In genomic region chr17:45316271-45317112, GRCh38 we compare ENCODE assay signal across 8 cellular contexts. TPM values are rescaled to one million over a fixed set of nuclear protein-coding genes. Genes with fewer than 3 reads are reported as not detected.
DNase-seq lines count a peak whose midpoint lies in the region; ATAC-seq and TF ChIP-seq lines count a peak whose summit lies in the region.

TSS of gene MAP3K14 (minus strand) at chr17:45317020. CDS start at chr17:45290745, 26,275 bp downstream.

- H3K9me3 Mint-ChIP-seq in GM23338 (no peaks in the 10 kb centered on the region), WTC11 (no peaks in the 10 kb centered on the region)

- H4K20me1 ChIP-seq in GM23338 (replicated peaks; ENCODE audit: insufficient read depth), result peaks cover 27% of the 10 kb centered on the region

- H3K27me3 ChIP-seq in GM23338 (ENCODE audit: insufficient read depth), result peaks cover 17% of the 10 kb centered on the region

- DNase-seq in GDM1 (lab: John Stamatoyannopoulos, UW), result peak; percentile 72
- DNase-seq in GM23338 (ENCODE audit: low spot score), result peak; percentile 79
- peak; percentile 73 for DNase-seq in MV-4-11 (lab: John Stamatoyannopoulos, UW)
- peak; percentile 69 for DNase-seq in WTC11 (ENCODE audit: low spot score)
- DNase-seq in caudate nucleus (lab: John Stamatoyannopoulos, UW), result peak in 30 of 61 donors; percentile 34 to 76 (median 62)
- peak; percentile 87 for DNase-seq in islet precursor cell
- DNase-seq in stimulated activated CD4-positive, alpha-beta T cell treated with anti-CD3 and anti-CD28 coated beads, Interleukin-15, amount 100 ng/mL, for 24 hours, result peak; percentile 70

- CTCF ChIA-PET in WTC11 (lab: Charles Lee), result interaction anchor here (0.6 to 2.6 kb wide), 28 partner anchors 10 to 181 kb away, joined by 3 to 28 read pairs (median 6); partner anchors contain the start of genes ACBD4 and HEXIM1

- H3K4me3 Mint-ChIP-seq in GM23338 (peak within 1 kb of the TSS; percentile 88), WTC11 (peak within 1 kb of the TSS; percentile 86)

- peaks cover 25% of the 10 kb centered on the region for H3K4me1 ChIP-seq in GM23338 (ENCODE audit: insufficient read depth)

- POLR2A ChIA-PET in WTC11 (lab: Charles Lee), result interaction anchor here (0.6 to 2.2 kb wide), 13 partner anchors 10 to 168 kb away, joined by 3 to 11 read pairs (median 4); partner anchors contain the start of gene HEXIM1

- H3K4me2 ChIP-seq in GM23338, result peak within 1 kb of the TSS; percentile 97

- peak within 1 kb of the TSS; percentile 95 for H2AFZ ChIP-seq in GM23338

- peaks cover 18% of the 10 kb centered on the region for H3F3A ChIP-seq in GM23338 (replicated peaks; ENCODE audit: low read depth)

- peak; percentile 65 for ATAC-seq in GM23338
- ATAC-seq in WTC11, result peak; percentile 12
- ATAC-seq in HG03045 (IDR thresholded peaks at IDR 0.05; ENCODE audit: unreplicated experiment), result no peak

- TF ChIP-seq CTCF in GM23338 (conservative IDR thresholded peaks at IDR 0.05; ENCODE audit: low read depth in 2 of 2) (peak in 1 of 2 experiments; percentile 26; a peak in 2 of 4 replicates), WTC11 (IDR thresholded peaks at IDR 0.05) (no peak)

- peak within 1 kb of the TSS; percentile 93 for H3K4me3 ChIP-seq in GM23338

- H3K27ac Mint-ChIP-seq in GM23338 (peak within 1 kb of the TSS; percentile 74), WTC11 (peak within 1 kb of the TSS; percentile 90)

- H3K36me3 ChIP-seq in GM23338 (ENCODE audit: insufficient read depth), result no peaks in the 10 kb centered on the region

- H3K36me3 Mint-ChIP-seq in GM23338 (ENCODE audit: low read depth) (no peaks in the 10 kb centered on the region), WTC11 (no peaks in the 10 kb centered on the region)

- H3K4me1 Mint-ChIP-seq in GM23338 (peaks cover 25% of the 10 kb centered on the region), WTC11 (peaks cover 26% of the 10 kb centered on the region)

- no peaks in the 10 kb centered on the region for H3K9me2 ChIP-seq in GM23338 (ENCODE audit: insufficient read depth)

- peaks cover 42% of the 10 kb centered on the region for H3K79me2 ChIP-seq in GM23338 (replicated peaks; ENCODE audit: insufficient read depth)

- peak within 1 kb of the TSS; percentile 70 for H3K27ac ChIP-seq in GM23338 (ENCODE audit: low read depth)
- H3K27ac ChIP-seq in caudate nucleus (ENCODE audit: low read depth, low read length), result peak within 1 kb of the TSS; percentile 95

- peaks cover 11% of the 10 kb centered on the region for H3K27me3 Mint-ChIP-seq in GM23338 (ENCODE audit: insufficient read depth, low read depth, poor library complexity)
- H3K27me3 Mint-ChIP-seq in WTC11 (ENCODE audit: low read depth), result peaks cover 30% of the 10 kb centered on the region

TF ChIP-seq in GM23338, 12 proteins besides CTCF, POLR2A, EP300 and RAD21:
- no peak for TF ChIP-seq ZNF114 (CRISPR knock-in tag; IDR thresholded peaks at IDR 0.05)
- peak; percentile 73 for TF ChIP-seq POLR2AphosphoS5 (IDR thresholded peaks at IDR 0.05; ENCODE audit: low read depth)
- no peak for TF ChIP-seq ZNF331 (CRISPR knock-in tag; IDR thresholded peaks at IDR 0.05; ENCODE audit: low read depth)
- no peak for TF ChIP-seq STAT1 (IDR thresholded peaks at IDR 0.05; ENCODE audit: unreplicated experiment)

TF ChIP-seq in WTC11, 78 proteins besides CTCF, POLR2A, EP300 and RAD21 (continues in another document):
- TF ChIP-seq IRF2 (CRISPR knock-in tag; IDR thresholded peaks at IDR 0.05; ENCODE audit: borderline replicate concordance, low read depth) (0 out of 2 replicates have a peak, but pooled peaks have one; percentile 26), TP53 (CRISPR knock-in tag; IDR thresholded peaks at IDR 0.05) (0 out of 2 replicates have a peak, but pooled peaks have one; percentile 54), SMAD3 (CRISPR knock-in tag; IDR thresholded peaks at IDR 0.05; ENCODE audit: borderline replicate concordance) (0 out of 2 replicates have a peak, but pooled peaks have one; percentile 17), FOXP1 (CRISPR knock-in tag; IDR thresholded peaks at IDR 0.05; ENCODE audit: borderline replicate concordance) (peak; percentile 48; the same call in 1 of the 2 replicates), ERG (CRISPR knock-in tag; IDR thresholded peaks at IDR 0.05) (no peak), E2F4 (CRISPR knock-in tag; IDR thresholded peaks at IDR 0.05; ENCODE audit: borderline replicate concordance, low read depth) (peak; percentile 44; the same call in 1 of the 2 replicates), FOXK1 (CRISPR knock-in tag; IDR thresholded peaks at IDR 0.05) (0 out of 2 replicates have a peak, but pooled peaks have one; percentile 3), HMGXB4 (CRISPR knock-in tag; IDR thresholded peaks at IDR 0.05) (peak; percentile 36; the same call in 1 of the 2 replicates), ZNF396 (CRISPR knock-in tag; IDR thresholded peaks at IDR 0.05; ENCODE audit: borderline replicate concordance) (no peak), ZNF671 (CRISPR knock-in tag; IDR thresholded peaks at IDR 0.05) (no peak), MYBL2 (CRISPR knock-in tag; IDR thresholded peaks at IDR 0.05) (peak; percentile 69), GTF2I (CRISPR knock-in tag; conservative IDR thresholded peaks at IDR 0.05) (no peak)
- TF ChIP-seq, protein P1, sequence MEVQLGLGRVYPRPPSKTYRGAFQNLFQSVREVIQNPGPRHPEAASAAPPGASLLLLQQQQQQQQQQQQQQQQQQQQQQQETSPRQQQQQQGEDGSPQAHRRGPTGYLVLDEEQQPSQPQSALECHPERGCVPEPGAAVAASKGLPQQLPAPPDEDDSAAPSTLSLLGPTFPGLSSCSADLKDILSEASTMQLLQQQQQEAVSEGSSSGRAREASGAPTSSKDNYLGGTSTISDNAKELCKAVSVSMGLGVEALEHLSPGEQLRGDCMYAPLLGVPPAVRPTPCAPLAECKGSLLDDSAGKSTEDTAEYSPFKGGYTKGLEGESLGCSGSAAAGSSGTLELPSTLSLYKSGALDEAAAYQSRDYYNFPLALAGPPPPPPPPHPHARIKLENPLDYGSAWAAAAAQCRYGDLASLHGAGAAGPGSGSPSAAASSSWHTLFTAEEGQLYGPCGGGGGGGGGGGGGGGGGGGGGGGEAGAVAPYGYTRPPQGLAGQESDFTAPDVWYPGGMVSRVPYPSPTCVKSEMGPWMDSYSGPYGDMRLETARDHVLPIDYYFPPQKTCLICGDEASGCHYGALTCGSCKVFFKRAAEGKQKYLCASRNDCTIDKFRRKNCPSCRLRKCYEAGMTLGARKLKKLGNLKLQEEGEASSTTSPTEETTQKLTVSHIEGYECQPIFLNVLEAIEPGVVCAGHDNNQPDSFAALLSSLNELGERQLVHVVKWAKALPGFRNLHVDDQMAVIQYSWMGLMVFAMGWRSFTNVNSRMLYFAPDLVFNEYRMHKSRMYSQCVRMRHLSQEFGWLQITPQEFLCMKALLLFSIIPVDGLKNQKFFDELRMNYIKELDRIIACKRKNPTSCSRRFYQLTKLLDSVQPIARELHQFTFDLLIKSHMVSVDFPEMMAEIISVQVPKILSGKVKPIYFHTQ (CRISPR knock-in tag; IDR thresholded peaks at IDR 0.05), result no peak
- TF ChIP-seq, protein P2, sequence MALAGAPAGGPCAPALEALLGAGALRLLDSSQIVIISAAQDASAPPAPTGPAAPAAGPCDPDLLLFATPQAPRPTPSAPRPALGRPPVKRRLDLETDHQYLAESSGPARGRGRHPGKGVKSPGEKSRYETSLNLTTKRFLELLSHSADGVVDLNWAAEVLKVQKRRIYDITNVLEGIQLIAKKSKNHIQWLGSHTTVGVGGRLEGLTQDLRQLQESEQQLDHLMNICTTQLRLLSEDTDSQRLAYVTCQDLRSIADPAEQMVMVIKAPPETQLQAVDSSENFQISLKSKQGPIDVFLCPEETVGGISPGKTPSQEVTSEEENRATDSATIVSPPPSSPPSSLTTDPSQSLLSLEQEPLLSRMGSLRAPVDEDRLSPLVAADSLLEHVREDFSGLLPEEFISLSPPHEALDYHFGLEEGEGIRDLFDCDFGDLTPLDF (CRISPR knock-in tag; IDR thresholded peaks at IDR 0.05), result 0 out of 2 replicates have a peak, but pooled peaks have one; percentile 27

RNA-seq across cellular contexts. Expression of gene MAP3K14, which starts in this region (rescaled TPM):
- total RNA-seq in GM23338 (2014; rRNA removed; shearing (Covaris generic)), result 3.9 and 4.9 TPM in 2 replicates
- polyA plus RNA-seq in GM23338 (2016; fragmentation: Nextera tagmentation; extraction: Ambion mirVana), result 1.3 and 1.4 TPM in 2 replicates
- total RNA-seq in WTC11 (2021), result 3.3 to 4.0 TPM (median 3.8 TPM) in 3 replicates
